ENCODE assay signal across 10 cellular contexts in genomic region chr6:118284736-118285360, GRCh38.
DNase-seq lines count a peak whose midpoint lies in the region; ATAC-seq, FAIRE-seq and TF ChIP-seq lines count a peak whose summit lies in the region.
"Had no signal": no experiment of that assay in that cellular context is flagged by ENCODE, and none has a peak within 500 bp of the region (broad histone marks: within the 10 kb centered on the region; RNA-seq: fewer than 3 reads in every experiment).

No MANE protein-coding gene starts in this region.

- no peaks in the 10 kb centered on the region for H3K9me3 ChIP-seq in A549
- H3K9me3 ChIP-seq in astrocyte (ENCODE audit: insufficient read depth, low read depth, low read length), result no peaks in the 10 kb centered on the region
- H3K9me3 ChIP-seq in kidney (ENCODE audit: control insufficient read depth in 1 of 2, low read length in 2 of 2), result no peaks in the 10 kb centered on the region
- no peaks in the 10 kb centered on the region for H3K9me3 ChIP-seq in upper lobe of left lung

- H3K9ac ChIP-seq in astrocyte (ENCODE audit: low read length) (no peak overlapping the region), kidney (ENCODE audit: low read length in 2 of 2) (no peak overlapping the region)

- no peak for ATAC-seq in A549
- no peak for ATAC-seq in upper lobe of left lung (ENCODE audit: low FRiP score in 2 of 2)

- DNase-seq in A549 (ENCODE audit: low read depth in 1 of 2, low spot score in 1 of 2), result no peak
- no peak for DNase-seq in HFF-Myc (ENCODE audit: extremely low read depth, low read depth)
- no peak for DNase-seq in astrocyte (ENCODE audit: low read depth)
- no peak for DNase-seq in kidney
- DNase-seq in DMS153 treated with DMSO at 0.1 percent for 48 hours (lab: John Stamatoyannopoulos, UW; ENCODE audit: unreplicated experiment), result no peak
- DNase-seq in immature natural killer cell, result no peak
- DNase-seq in upper lobe of left lung, result no peak
- DNase-seq in activated CD4-positive, CD25-positive, alpha-beta regulatory T cell (lab: John Stamatoyannopoulos, UW), result no peak
- DNase-seq: activated CD4-positive, alpha-beta memory T cell treated with anti-CD3 and anti-CD28 coated beads, Interleukin-2, amount 10 ng/mL, durations not matched to agents 7 days and 5 days had no signal

- TF ChIP-seq CTCF in A549 (IDR thresholded peaks at IDR 0.05), result peak; percentile 35; the same call in 2 of the 3 replicates
- TF ChIP-seq CTCF in HFF-Myc (IDR thresholded peaks at IDR 0.05; ENCODE audit: low read depth, low read length, missing control alignments), result peak; percentile 50
- TF ChIP-seq CTCF in astrocyte (IDR thresholded peaks at IDR 0.05; ENCODE audit: insufficient read depth, low read depth, low read length), result peak; percentile 45
- TF ChIP-seq CTCF in kidney (IDR thresholded peaks at IDR 0.05; ENCODE audit: borderline replicate concordance, extremely low read depth, insufficient read depth), result peak; percentile 22
- TF ChIP-seq CTCF in upper lobe of left lung (IDR thresholded peaks at IDR 0.05), result peak in 2 of 6 experiments; percentile 20 to 37

- 50% methylated on average over 5 of the region's 5 CpGs for WGBS in A549 (ENCODE audit: missing lambda C conversion rate)
- WGBS in upper lobe of left lung, 2 donors, result 67 to 76% methylated on average over 5 of the region's 5 CpGs

- peak; percentile 41 to 44; a peak in 4 of 5 replicates for TF ChIP-seq RAD21 in A549 (conservative IDR thresholded peaks at IDR 0.05 in 1 of 2, IDR thresholded peaks at IDR 0.05 in 1 of 2)

- TF ChIP-seq EP300 in A549 (IDR thresholded peaks at IDR 0.05), result no peak
- TF ChIP-seq EP300 in upper lobe of left lung (IDR thresholded peaks at IDR 0.05), result no peak

- no peak overlapping the region for H2AFZ ChIP-seq in astrocyte (ENCODE audit: low read depth, low read length)

- H3K4me3 ChIP-seq in A549 (no peak overlapping the region), HFF-Myc (replicated peaks; ENCODE audit: low read depth, low read length) (no peak overlapping the region), astrocyte (ENCODE audit: insufficient read depth, low read depth, low read length) (no peak overlapping the region), kidney (ENCODE audit: low read length in 2 of 2) (no peak overlapping the region), upper lobe of left lung (no peak overlapping the region)
- H3K4me3 ChIP-seq: skin epidermis had no signal

- no peak overlapping the region for H3K4me3 Mint-ChIP-seq in astrocyte (ENCODE audit: unreplicated experiment)
- H3K4me3 Mint-ChIP-seq in immature natural killer cell, result no peak overlapping the region
- H3K4me3 Mint-ChIP-seq: activated CD4-positive, alpha-beta memory T cell treated with anti-CD3 and anti-CD28 coated beads, Interleukin-2, amount 10 ng/mL, durations not matched to agents 7 days and 5 days had no signal

- H3K4me1 ChIP-seq in A549 (no peaks in the 10 kb centered on the region), astrocyte (ENCODE audit: insufficient read depth, low read length) (no peaks in the 10 kb centered on the region), kidney (ENCODE audit: control insufficient read depth in 1 of 2, insufficient read depth in 1 of 2, low read depth in 1 of 2, low read length in 2 of 2) (no peaks in the 10 kb centered on the region), upper lobe of left lung (peaks cover 0 to 8% (median 0%) of the 10 kb centered on the region in 4 donors)

- H3K27me3 Mint-ChIP-seq in astrocyte (ENCODE audit: low read depth, unreplicated experiment), result peaks cover 1% of the 10 kb centered on the region
- peaks cover 3 to 10% (median 7%) of the 10 kb centered on the region in 3 donors for H3K27me3 Mint-ChIP-seq in immature natural killer cell (ENCODE audit: low read depth in 3 of 3)

- no peaks in the 10 kb centered on the region for H3K79me2 ChIP-seq in astrocyte (ENCODE audit: insufficient read depth, low read length)

- H3K27ac ChIP-seq in A549 (no peak overlapping the region), astrocyte (ENCODE audit: low read depth, low read length) (no peak overlapping the region), kidney (ENCODE audit: low read depth in 2 of 2, low read length in 2 of 2) (no peak overlapping the region), upper lobe of left lung (no peak overlapping the region)
- H3K27ac ChIP-seq: skin epidermis had no signal

- peaks cover 5% of the 10 kb centered on the region for H3K4me1 Mint-ChIP-seq in astrocyte (ENCODE audit: low read depth, unreplicated experiment)
- H3K4me1 Mint-ChIP-seq in immature natural killer cell, result no peaks in the 10 kb centered on the region
- H3K4me1 Mint-ChIP-seq: activated CD4-positive, alpha-beta memory T cell treated with anti-CD3 and anti-CD28 coated beads, Interleukin-2, amount 10 ng/mL, durations not matched to agents 7 days and 5 days had no signal

- POLR2A ChIA-PET in A549 (lab: Yijun Ruan, JAX), result no interaction called here

- no peaks in the 10 kb centered on the region for H3K36me3 Mint-ChIP-seq in astrocyte (ENCODE audit: low read depth, unreplicated experiment)
- no peaks in the 10 kb centered on the region for H3K36me3 Mint-ChIP-seq in immature natural killer cell

- H3K27me3 ChIP-seq in astrocyte (ENCODE audit: insufficient read depth, low read length) (peaks cover 3% of the 10 kb centered on the region), upper lobe of left lung (no peaks in the 10 kb centered on the region)

- H3K36me3 ChIP-seq in astrocyte (ENCODE audit: insufficient read depth, low read length) (no peaks in the 10 kb centered on the region), kidney (ENCODE audit: control insufficient read depth in 1 of 2, insufficient read depth in 2 of 2, low read length in 2 of 2) (no peaks in the 10 kb centered on the region), upper lobe of left lung (no peaks in the 10 kb centered on the region)

- no peak for TF ChIP-seq POLR2A in A549 (IDR thresholded peaks at IDR 0.05; ENCODE audit: low read length)
- TF ChIP-seq POLR2A in upper lobe of left lung (IDR thresholded peaks at IDR 0.05), result no peak

- FAIRE-seq in A549 (lab: Jason Lieb, UNC) (no peak), astrocyte (lab: Jason Lieb, UNC) (peak; percentile 5), kidney (lab: Jason Lieb, UNC) (peak; percentile 50)

- intact Hi-C loops in kidney (cut with DNase I), result loop anchor here (10.0 kb wide), 1 partner anchor 490 kb away; no protein-coding TSS in a partner anchor

- no peaks in the 10 kb centered on the region for H4K20me1 ChIP-seq in astrocyte (ENCODE audit: insufficient read depth, low read length)

- CTCF ChIA-PET in A549 (lab: Yijun Ruan, JAX), result interaction anchor here (0.9 to 3.2 kb wide), 10 partner anchors 17 to 516 kb away, joined by 3 to 13 read pairs (median 3); no protein-coding TSS in a partner anchor

- H3K4me2 ChIP-seq in A549 (no peak overlapping the region), astrocyte (ENCODE audit: low read length) (no peak overlapping the region)

- H3K27ac Mint-ChIP-seq in astrocyte (ENCODE audit: unreplicated experiment) (no peak overlapping the region), immature natural killer cell (no peak overlapping the region)
- H3K27ac Mint-ChIP-seq: activated CD4-positive, alpha-beta memory T cell treated with anti-CD3 and anti-CD28 coated beads, Interleukin-2, amount 10 ng/mL, durations not matched to agents 7 days and 5 days had no signal

- peaks cover 3% of the 10 kb centered on the region for H3K9me3 Mint-ChIP-seq in astrocyte (ENCODE audit: unreplicated experiment)
- no peaks in the 10 kb centered on the region for H3K9me3 Mint-ChIP-seq in immature natural killer cell
- H3K9me3 Mint-ChIP-seq: activated CD4-positive, alpha-beta memory T cell treated with anti-CD3 and anti-CD28 coated beads, Interleukin-2, amount 10 ng/mL, durations not matched to agents 7 days and 5 days had no signal

TF ChIP-seq in A549, 52 proteins besides CTCF, POLR2A, EP300 and RAD21:
- TF ChIP-seq FOXS1 (CRISPR knock-in tag; IDR thresholded peaks at IDR 0.05), result no peak
- TF ChIP-seq RCOR1 (IDR thresholded peaks at IDR 0.05; ENCODE audit: low read depth, low read length), result no peak
- peak; percentile 29; the same call in 2 of the 3 replicates for TF ChIP-seq SMC3 (IDR thresholded peaks at IDR 0.05)
- no peak for TF ChIP-seq ZFP36 (IDR thresholded peaks at IDR 0.05; ENCODE audit: borderline replicate concordance, partially characterized antibody)
